In the genomic region with DNA sequence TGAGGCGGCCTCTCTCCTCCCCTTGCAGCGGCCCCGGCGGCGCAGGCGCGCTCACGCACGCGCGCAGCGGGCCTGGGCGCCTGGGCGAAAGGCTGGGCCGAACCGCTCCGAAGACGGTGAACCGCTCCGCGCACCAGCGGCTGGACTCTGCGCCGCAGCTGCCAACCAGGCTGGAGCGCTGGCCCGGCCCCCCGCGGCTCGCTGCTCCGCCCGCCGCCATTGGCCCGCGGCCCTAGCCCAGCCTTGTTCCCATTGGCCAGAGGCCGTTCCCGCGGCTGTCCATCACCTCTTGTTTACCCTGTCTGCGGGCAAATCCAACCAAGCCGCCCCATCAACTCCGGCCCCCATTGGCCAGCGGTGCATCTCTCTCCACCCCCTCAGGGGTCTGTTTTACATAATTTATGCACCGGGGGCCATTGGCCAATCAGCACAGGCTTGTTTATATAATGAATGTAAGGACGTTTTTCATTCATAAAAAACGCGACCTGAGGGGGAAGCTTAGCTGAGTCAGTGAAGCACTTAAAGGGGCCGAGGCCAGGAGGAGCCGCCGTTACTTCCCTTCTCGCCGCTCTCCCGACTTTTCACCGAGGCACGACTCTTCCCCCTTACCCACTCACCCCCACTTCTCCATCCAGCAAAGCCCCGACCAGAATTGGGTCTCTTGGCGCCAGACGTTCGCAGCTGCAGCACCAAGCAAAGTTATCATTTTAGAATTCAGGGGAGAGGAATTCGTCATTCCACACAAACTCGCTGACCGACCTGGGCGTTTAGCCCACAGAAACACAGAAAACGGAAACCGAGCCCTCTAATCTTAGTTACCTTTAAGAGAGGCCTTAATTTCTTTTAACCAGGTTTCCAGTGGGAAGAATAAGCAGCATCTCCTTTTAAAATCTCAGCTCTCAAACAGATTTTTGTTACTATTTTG, we compare ENCODE assay signal across 8 cellular contexts. TPM values are rescaled to one million over a fixed set of nuclear protein-coding genes. Genes with fewer than 3 reads are reported as not detected.
DNase-seq lines count a peak whose midpoint lies in the region; ATAC-seq and TF ChIP-seq lines count a peak whose summit lies in the region.

A gene (minus strand): TSS at position 149 of the 925 bp plus-strand sequence. CDS start 3,221 bp downstream, outside the sequence.

- CTCF ChIA-PET in OCI-LY7 (lab: Charles Lee; ENCODE audit: unreplicated experiment) = interaction anchor here (0.6 kb wide), 1 partner anchor 38 kb away, joined by 3 read pairs; no protein-coding TSS in a partner anchor

- peaks cover 24% of the 10 kb centered on the region for H3K4me1 ChIP-seq in OCI-LY7 (ENCODE audit: insufficient read depth, low read length, poor library complexity, severe bottlenecking)

- BruUV-seq in OCI-LY7 (replicated peaks; lab: Mats Ljungman, UMichigan) = no TSS peak

- H3K79me2 ChIP-seq in OCI-LY7 (ENCODE audit: insufficient read depth, low read depth, low read length) = no peaks in the 10 kb centered on the region

- no peak within 1 kb of the TSS for H3K27ac ChIP-seq in OCI-LY7 (ENCODE audit: low read depth, low read length, poor library complexity, severe bottlenecking)

- peak within 1 kb of the TSS; percentile 67 for H3K4me3 ChIP-seq in OCI-LY7 (ENCODE audit: low read depth, low read length, poor library complexity, severe bottlenecking)

- peak within 1 kb of the TSS; percentile 71; the same call in 1 of the 2 replicates for H2AFZ ChIP-seq in OCI-LY7 (ENCODE audit: low read length)

- POLR2A ChIA-PET in OCI-LY7 (lab: Charles Lee) = interaction anchor here (0.5 to 1.2 kb wide), 6 partner anchors 25 to 1956 kb away, joined by 3 to 4 read pairs (median 3); no protein-coding TSS in a partner anchor

- H3K36me3 ChIP-seq in OCI-LY7 (ENCODE audit: insufficient read depth, low read length) = no peaks in the 10 kb centered on the region

- peak within 1 kb of the TSS; percentile 98 for H3K4me2 ChIP-seq in OCI-LY7 (ENCODE audit: low read length)

- DNase-seq in DMS 273 treated with DMSO at 0.1 percent for 48 hours (lab: John Stamatoyannopoulos, UW) (peak; percentile 100), HuH-7.5 (ENCODE audit: low spot score) (peak; percentile 94), OCI-LY7 (ENCODE audit: low spot score) (peak; percentile 94), activated T-cell treated with anti-CD3 and anti-CD28 coated beads for 48 hours (ENCODE audit: low read depth) (peak; percentile 90), epidermal melanocyte (ENCODE audit: insufficient read length, low spot score) (peak; percentile 96), midbrain (lab: John Stamatoyannopoulos, UW) (peak; percentile 99)
- DNase-seq in stimulated activated CD8-positive, alpha-beta memory T cell treated with anti-CD3 and anti-CD28 coated beads, Interleukin-15, amount 100 ng/mL, for 48 hours (ENCODE audit: low read depth in 2 of 2) = peak; percentile 93

- ATAC-seq in GM21528 (IDR thresholded peaks at IDR 0.05; ENCODE audit: low FRiP score, unreplicated experiment) = peak; percentile 97

- no peak for TF ChIP-seq CTCF in OCI-LY7 (conservative IDR thresholded peaks at IDR 0.05; ENCODE audit: low read length)

- no peaks in the 10 kb centered on the region for H3K9me2 ChIP-seq in OCI-LY7 (ENCODE audit: insufficient read depth, low read length)

- intact Hi-C loops in OCI-LY7 (cut with micrococcal nuclease; ENCODE audit: unreplicated experiment) = loop anchor here (1.0 to 10.0 kb wide), 4 partner anchors 44 to 132 kb away; no protein-coding TSS in a partner anchor

- no peaks in the 10 kb centered on the region for H4K20me1 ChIP-seq in OCI-LY7 (ENCODE audit: insufficient read depth, low read length)

- H3K9me3 ChIP-seq in OCI-LY7 (ENCODE audit: low read length) = no peaks in the 10 kb centered on the region

RNA-seq across cellular contexts. Expression of the gene that starts here (rescaled TPM):
- 0.85 TPM in 1 of 2 replicates, not detected in the other for total RNA-seq in OCI-LY7 (2014; rRNA removed; shearing (Covaris generic))
- total RNA-seq in OCI-LY7 (2022) = 1.1 and 1.2 TPM in 2 replicates
